ENCODE assay signal across 8 cellular contexts in the genomic region with DNA sequence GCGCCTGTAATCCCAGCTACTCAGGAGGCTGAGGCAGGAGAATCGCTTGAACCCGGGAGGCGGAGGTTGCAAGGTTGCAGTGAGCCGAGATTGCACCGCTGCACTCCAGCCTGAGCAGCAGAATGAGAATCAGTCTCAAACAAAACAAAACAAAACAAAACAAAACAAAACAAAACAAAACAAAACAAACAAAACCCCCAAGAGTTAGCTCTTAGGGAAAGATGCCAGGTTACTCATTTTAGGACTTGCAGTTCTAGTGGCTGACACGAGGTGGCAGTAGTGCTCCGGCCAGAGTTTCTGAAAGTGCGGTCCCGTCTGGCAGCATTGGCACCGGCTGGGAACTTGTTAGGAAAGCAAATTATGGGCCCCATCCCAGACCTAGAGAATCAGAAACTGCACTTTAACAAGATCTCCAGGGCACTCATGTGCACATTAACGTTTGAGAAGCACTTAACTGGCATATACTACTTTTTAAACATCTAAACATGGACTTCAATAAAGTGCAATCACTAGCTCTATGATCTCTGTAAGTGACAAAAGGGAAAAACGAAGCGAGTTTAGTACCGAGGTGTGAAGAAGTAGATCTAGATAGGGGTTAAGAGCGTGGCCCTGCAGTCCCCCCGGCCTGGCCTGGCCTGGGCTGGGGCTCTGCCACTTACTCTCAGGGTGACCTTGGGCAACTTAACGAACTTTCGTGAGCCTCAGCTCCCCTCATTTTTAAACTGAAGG. TPM values are rescaled to one million over a fixed set of nuclear protein-coding genes. Genes with fewer than 3 reads are reported as not detected.
A peak's percentile ranks its signal among the peaks of the same experiment; 100 is the strongest.
DNase-seq lines count a peak whose midpoint lies in the region; ATAC-seq and TF ChIP-seq lines count a peak whose summit lies in the region.

No MANE protein-coding gene starts in this region.

- no TSS peak for BruUV-seq in HCT116 (replicated peaks; lab: Mats Ljungman, UMichigan)

- peak; percentile 91 to 98 (median 92) for TF ChIP-seq CTCF in HCT116 (IDR thresholded peaks at IDR 0.05 in 2 of 3, conservative IDR thresholded peaks at IDR 0.05 in 1 of 3; ENCODE audit: borderline replicate concordance in 1 of 3, insufficient read depth in 1 of 3, low read depth in 2 of 3, low read length in 2 of 3)
- peak; percentile 96 to 97 for TF ChIP-seq CTCF in fibroblast of lung (conservative IDR thresholded peaks at IDR 0.05 in 1 of 2, IDR thresholded peaks at IDR 0.05 in 1 of 2; ENCODE audit: low read depth in 1 of 2, low read length in 2 of 2)
- peak; percentile 98 for TF ChIP-seq CTCF in neural crest cell (conservative IDR thresholded peaks at IDR 0.05)

- no peak overlapping the region for H3K4me3 Mint-ChIP-seq in activated T-cell treated with anti-CD3 and anti-CD28 coated beads, Interleukin-2, amount 50 U/mL, for 24 hours
- H3K4me3 Mint-ChIP-seq in neural crest cell = no peak overlapping the region

- CTCF ChIA-PET in HCT116 (lab: Charles Lee) = interaction anchor here (0.6 to 5.4 kb wide), 28 partner anchors 10 to 534 kb away, joined by 3 to 63 read pairs (median 5); a partner anchor contains a TSS

- intact Hi-C loops in HCT116 (cut with micrococcal nuclease) = loop anchor here (1.0 to 10.0 kb wide), 2 partner anchors 84 to 530 kb away; no protein-coding TSS in a partner anchor

- DNase-seq in HCT116 (ENCODE audit: low read depth, low spot score) (peak; percentile 40), OCI-M1 (lab: John Stamatoyannopoulos, UW) (peak; percentile 83), fibroblast of lung (ENCODE audit: low read depth in 2 of 2) (peak; percentile 35 to 79), neural crest cell (ENCODE audit: low read depth, low spot score) (peak; percentile 84)
- DNase-seq in activated T-cell treated with anti-CD3 and anti-CD28 coated beads, Interleukin-2, amount 50 U/mL, for 24 hours = peak; percentile 86
- peak; percentile 83 for DNase-seq in stimulated activated naive CD8-positive, alpha-beta T cell treated with anti-CD3 and anti-CD28 coated beads, Interleukin-15, Interleukin-2, amounts not matched to agents 100 U/mL and 50 U/mL, for 24 hours

- no peak for TF ChIP-seq POLR2A in HCT116 (IDR thresholded peaks at IDR 0.05; ENCODE audit: borderline replicate concordance, extremely low read depth, insufficient read depth, insufficient read length)

- no peaks in the 10 kb centered on the region for H3K27me3 ChIP-seq in BLaER1 treated with 17β-estradiol and CSF1 and Interleukin-3, amounts not matched to agents 10 nM and 100 nM
- H3K27me3 ChIP-seq in HCT116 (ENCODE audit: insufficient read depth, low read length) (no peaks in the 10 kb centered on the region), fibroblast of lung (ENCODE audit: control insufficient read depth, insufficient read depth, low read length) (no peaks in the 10 kb centered on the region)

- H3K36me3 ChIP-seq in BLaER1 treated with 17β-estradiol and CSF1 and Interleukin-3, amounts not matched to agents 10 nM and 100 nM = peaks cover 0 to 29% (median 0%) of the 10 kb centered on the region in 11 experiments; a peak in 8 of 22 replicates
- H3K36me3 ChIP-seq in HCT116 (ENCODE audit: control insufficient read depth in 1 of 2, insufficient read depth in 2 of 2, low read length in 2 of 2) = no peaks in the 10 kb centered on the region
- H3K36me3 ChIP-seq in fibroblast of lung (ENCODE audit: control insufficient read depth, insufficient read depth, low read length) = no peaks in the 10 kb centered on the region

- H2AFZ ChIP-seq in HCT116 (ENCODE audit: low read depth, low read length, poor library complexity, severe bottlenecking) = peak overlapping the region; percentile 78
- H2AFZ ChIP-seq in fibroblast of lung (ENCODE audit: low read length) = no peak overlapping the region

- H3K36me3 Mint-ChIP-seq in activated T-cell treated with anti-CD3 and anti-CD28 coated beads, Interleukin-2, amount 50 U/mL, for 24 hours (ENCODE audit: low read depth) = peaks cover 39% of the 10 kb centered on the region
- H3K36me3 Mint-ChIP-seq in neural crest cell (ENCODE audit: low read depth) = no peaks in the 10 kb centered on the region

- TF ChIP-seq RAD21 in HCT116 (IDR thresholded peaks at IDR 0.05; ENCODE audit: low read depth) = peak; percentile 100

- H3K27me3 Mint-ChIP-seq in activated T-cell treated with anti-CD3 and anti-CD28 coated beads, Interleukin-2, amount 50 U/mL, for 24 hours = no peaks in the 10 kb centered on the region
- peaks cover 9% of the 10 kb centered on the region for H3K27me3 Mint-ChIP-seq in neural crest cell (ENCODE audit: low read depth)

- H3K9me3 Mint-ChIP-seq in activated T-cell treated with anti-CD3 and anti-CD28 coated beads, Interleukin-2, amount 50 U/mL, for 24 hours = no peaks in the 10 kb centered on the region
- no peaks in the 10 kb centered on the region for H3K9me3 Mint-ChIP-seq in neural crest cell

- peak overlapping the region in 7 of 11 experiments; percentile 10 to 75 (median 44); a peak in 8 of 22 replicates for H3K9ac ChIP-seq in BLaER1 treated with 17β-estradiol and CSF1 and Interleukin-3, amounts not matched to agents 10 nM and 100 nM
- H3K9ac ChIP-seq in HCT116 (ENCODE audit: low read length) = no peak overlapping the region
- H3K9ac ChIP-seq in fibroblast of lung (ENCODE audit: insufficient read depth, low read length) = no peak overlapping the region

- no peaks in the 10 kb centered on the region for H3K9me3 ChIP-seq in BLaER1 treated with 17β-estradiol and CSF1 and Interleukin-3, amounts not matched to agents 10 nM and 100 nM (replicated peaks in 1 of 11)
- H3K9me3 ChIP-seq in HCT116 (ENCODE audit: control insufficient read depth in 1 of 2, insufficient read depth in 1 of 2, low read depth in 1 of 2, low read length in 2 of 2) = no peaks in the 10 kb centered on the region
- no peaks in the 10 kb centered on the region for H3K9me3 ChIP-seq in fibroblast of lung (ENCODE audit: control insufficient read depth, insufficient read depth, low read depth, low read length)

- no peak overlapping the region for H3K4me3 ChIP-seq in BLaER1 treated with 17β-estradiol and CSF1 and Interleukin-3, amounts not matched to agents 10 nM and 100 nM
- no peak overlapping the region for H3K4me3 ChIP-seq in HCT116 (replicated peaks in 1 of 2; ENCODE audit: low read depth in 1 of 2, low read length in 2 of 2)
- no peak overlapping the region for H3K4me3 ChIP-seq in fibroblast of lung (replicated peaks in 1 of 4; ENCODE audit: control extremely low read depth in 1 of 4, insufficient read depth in 1 of 4, low read depth in 3 of 4, low read length in 4 of 4)

- RAD21 ChIA-PET in HCT116 (lab: Charles Lee; ENCODE audit: low non-redundant PET in 1 of 2, low total read pairs in 2 of 2, uncharacterized antibody in 2 of 2, unreplicated experiment in 2 of 2) = interaction anchor here (0.6 to 2.6 kb wide), 14 partner anchors 13 to 94 kb away, joined by 3 to 15 read pairs (median 4); no protein-coding TSS in a partner anchor

- peak overlapping the region; percentile 78 for H3K27ac Mint-ChIP-seq in activated T-cell treated with anti-CD3 and anti-CD28 coated beads, Interleukin-2, amount 50 U/mL, for 24 hours
- H3K27ac Mint-ChIP-seq in neural crest cell (ENCODE audit: unreplicated experiment) = no peak overlapping the region

- H3K79me2 ChIP-seq in HCT116 (ENCODE audit: insufficient read depth, low read length) = no peaks in the 10 kb centered on the region
- no peaks in the 10 kb centered on the region for H3K79me2 ChIP-seq in fibroblast of lung (ENCODE audit: control insufficient read depth, insufficient read depth, low read length)

- peaks cover 18 to 50% (median 37%) of the 10 kb centered on the region in 10 experiments for H3K4me1 ChIP-seq in BLaER1 treated with 17β-estradiol and CSF1 and Interleukin-3, amounts not matched to agents 10 nM and 100 nM
- H3K4me1 ChIP-seq in HCT116 (ENCODE audit: control insufficient read depth in 1 of 2, insufficient read depth in 2 of 2, low read length in 2 of 2) (0 out of 4 replicates have a peak, but pooled peaks cover 0 to 4% of the 10 kb centered on the region in 2 experiments), fibroblast of lung (ENCODE audit: control insufficient read depth, extremely low read depth, insufficient read depth, low read length) (peaks cover 9% of the 10 kb centered on the region)

- no peaks in the 10 kb centered on the region for H3K9me2 ChIP-seq in HCT116 (ENCODE audit: insufficient read depth)

- ATAC-seq in HCT116 (peak; percentile 77), HG03175 (IDR thresholded peaks at IDR 0.05; ENCODE audit: unreplicated experiment) (no peak)
- no peak for ATAC-seq in stimulated activated naive CD8-positive, alpha-beta T cell treated with anti-CD3 and anti-CD28 coated beads, Interleukin-15, Interleukin-2, amounts not matched to agents 100 U/mL and 50 U/mL, for 24 hours

- peak overlapping the region in 8 of 11 experiments; percentile 24 to 72 (median 58); a peak in 13 of 22 replicates for H3K27ac ChIP-seq in BLaER1 treated with 17β-estradiol and CSF1 and Interleukin-3, amounts not matched to agents 10 nM and 100 nM
- H3K27ac ChIP-seq in HCT116 (ENCODE audit: low read depth, low read length) (no peak overlapping the region), fibroblast of lung (ENCODE audit: insufficient read depth, low read length) (no peak overlapping the region)

- H3K4me2 ChIP-seq in BLaER1 treated with 17β-estradiol and CSF1 and Interleukin-3, amounts not matched to agents 10 nM and 100 nM = peak overlapping the region; percentile 52 to 93 (median 66); a peak in 20 of 22 replicates
- H3K4me2 ChIP-seq in HCT116 (ENCODE audit: low read length) (no peak overlapping the region), fibroblast of lung (ENCODE audit: extremely low read depth, insufficient read depth, low read length) (no peak overlapping the region)

- POLR2A ChIA-PET in HCT116 (lab: Charles Lee) = interaction anchor here (0.6 to 1.3 kb wide), 3 partner anchors 75 to 106 kb away, joined by 3 to 7 read pairs (median 5); a partner anchor contains a TSS

- no peaks in the 10 kb centered on the region for H4K20me1 ChIP-seq in BLaER1 treated with 17β-estradiol and CSF1 and Interleukin-3, amounts not matched to agents 10 nM and 100 nM
- H4K20me1 ChIP-seq in HCT116 (ENCODE audit: insufficient read depth) (no peaks in the 10 kb centered on the region), fibroblast of lung (ENCODE audit: control insufficient read depth, extremely low read depth, insufficient read depth, low read length) (no peaks in the 10 kb centered on the region)

- peaks cover 61% of the 10 kb centered on the region for H3K4me1 Mint-ChIP-seq in activated T-cell treated with anti-CD3 and anti-CD28 coated beads, Interleukin-2, amount 50 U/mL, for 24 hours (ENCODE audit: low read depth)
- H3K4me1 Mint-ChIP-seq in neural crest cell = peaks cover 3% of the 10 kb centered on the region

TF ChIP-seq in HCT116, 20 proteins besides CTCF, POLR2A, EP300 and RAD21 (continues in another document):
- no peak for TF ChIP-seq JUND (IDR thresholded peaks at IDR 0.05)
- TF ChIP-seq YY1 (IDR thresholded peaks at IDR 0.05; ENCODE audit: extremely low read depth, insufficient replicate concordance, low read depth, low read length) = peak; percentile 34

RNA-seq across cellular contexts. Expression of a gene that starts 41.9 kb away (rescaled TPM):
- total RNA-seq in HCT116 (2021; ENCODE audit: unreplicated experiment) (0.61 TPM), fibroblast of lung (23.9 and 24.8 TPM in 2 replicates), neural crest cell (3.1 and 3.3 TPM in 2 replicates)
- polyA plus RNA-seq in HCT116 (2012) = 0.12 and 0.14 TPM in 2 replicates
- 14.8 and 27.5 TPM in 2 replicates for polyA plus RNA-seq in fibroblast of lung
- polyA plus RNA-seq in fibroblast of lung (2012) = 20.5 and 37.0 TPM in 2 replicates
- polyA minus RNA-seq in fibroblast of lung (ENCODE audit: low replicate concordance) = 43.1 and 95.0 TPM in 2 replicates

Comparison
In these comparisons a context has a peak if more than half of its experiments do, and no peak if none do; other contexts are left out.
1. H3K27ac ChIP-seq: peak in BLaER1 treated with 17β-estradiol and CSF1 and Interleukin-3, amounts not matched to agents 10 nM and 100 nM (8 of 11); none in HCT116 (single experiment) and fibroblast of lung (single experiment).
2. H3K4me2 ChIP-seq: peak in BLaER1 treated with 17β-estradiol and CSF1 and Interleukin-3, amounts not matched to agents 10 nM and 100 nM (11 of 11); none in HCT116 (single experiment) and fibroblast of lung (single experiment).
3. H3K9ac ChIP-seq: peak in BLaER1 treated with 17β-estradiol and CSF1 and Interleukin-3, amounts not matched to agents 10 nM and 100 nM (7 of 11); none in HCT116 (single experiment) and fibroblast of lung (single experiment).
4. Peak in every context shown above with its lines, with median percentiles within 50 percentile points of each other: DNase-seq and CTCF ChIP-seq.